ENCODE assay signal across 25 cellular contexts in the genomic region with DNA sequence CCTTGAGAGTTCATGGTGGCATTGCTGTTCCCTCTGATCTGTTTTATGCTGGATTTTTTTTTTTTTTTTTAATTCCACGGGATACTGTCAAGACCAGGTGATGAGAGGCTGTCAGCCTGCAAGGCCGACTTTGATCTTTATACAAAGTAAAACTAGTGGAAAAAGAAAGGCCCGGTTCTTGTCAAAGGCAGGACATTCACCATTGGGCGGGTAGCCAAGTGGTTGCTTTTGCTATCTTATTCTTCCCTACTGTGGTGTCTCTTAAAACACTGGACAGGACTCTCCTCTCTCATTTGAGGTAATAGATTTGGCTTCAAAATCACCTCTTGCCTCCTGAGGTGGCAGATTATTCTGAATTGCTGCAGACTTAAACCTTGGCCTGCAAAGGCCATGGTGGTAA.
"Had no signal": no experiment of that assay in that cellular context is flagged by ENCODE, and none has a peak within 500 bp of the region (broad histone marks: within the 10 kb centered on the region; RNA-seq: fewer than 3 reads in every experiment).

No MANE protein-coding gene starts in this region.

- H3K27ac Mint-ChIP-seq: mesothelial cell of epicardium; natural killer cell; stimulated activated effector memory CD8-positive, alpha-beta T cell treated with anti-CD3 and anti-CD28 coated beads, Interleukin-12 subunit alpha, Interleukin-12 subunit beta, amount 100 ng/mL, for 72 hours; stimulated activated naive CD8-positive, alpha-beta T cell treated with anti-CD3 and anti-CD28 coated beads, Interleukin-15, Interleukin-2, amounts not matched to agents 100 ng/mL and 50 ng/mL, for 24 hours had no signal

- H3K4me1 Mint-ChIP-seq: neural crest cell; stimulated activated effector memory CD8-positive, alpha-beta T cell treated with anti-CD3 and anti-CD28 coated beads, Interleukin-12 subunit alpha, Interleukin-12 subunit beta, amount 100 ng/mL, for 72 hours had no signal

- H3K9me3 Mint-ChIP-seq: mesothelial cell of epicardium; naive B cell; natural killer cell; stimulated activated effector memory CD8-positive, alpha-beta T cell treated with anti-CD3 and anti-CD28 coated beads, Interleukin-12 subunit alpha, Interleukin-12 subunit beta, amount 100 ng/mL, for 72 hours; stimulated activated naive CD8-positive, alpha-beta T cell treated with anti-CD3 and anti-CD28 coated beads, Interleukin-15, Interleukin-2, amounts not matched to agents 100 ng/mL and 50 ng/mL, for 24 hours had no signal

- H3K4me3 Mint-ChIP-seq: mesothelial cell of epicardium; naive B cell; natural killer cell; neural crest cell; stimulated activated effector memory CD8-positive, alpha-beta T cell treated with anti-CD3 and anti-CD28 coated beads, Interleukin-12 subunit alpha, Interleukin-12 subunit beta, amount 100 ng/mL, for 72 hours; stimulated activated naive CD8-positive, alpha-beta T cell treated with anti-CD3 and anti-CD28 coated beads, Interleukin-15, Interleukin-2, amounts not matched to agents 100 ng/mL and 50 ng/mL, for 24 hours had no signal

- H3K4me1 ChIP-seq: pancreas, sigmoid colon, suprapubic skin, tibial artery, upper lobe of right lung had no signal

- H3K27me3 Mint-ChIP-seq: naive B cell; stimulated activated naive CD8-positive, alpha-beta T cell treated with anti-CD3 and anti-CD28 coated beads, Interleukin-15, Interleukin-2, amounts not matched to agents 100 ng/mL and 50 ng/mL, for 24 hours had no signal

- DNase-seq: islet precursor cell; mesendoderm; naive B cell; natural killer cell; nucleus accumbens; pancreas; posterior cingulate gyrus; retina; sigmoid colon; small intestine; spleen; stimulated activated CD4-positive, alpha-beta T cell treated with anti-CD3 and anti-CD28 coated beads, Interleukin-4, amount 100 ng/mL, for 24 hours; stimulated activated naive CD4-positive, alpha-beta T cell; tibial artery; trophoblast cell; upper lobe of right lung had no signal

- H3K9me3 ChIP-seq: pancreas, prostate gland, sigmoid colon, spleen, suprapubic skin, thoracic aorta, tibial artery, upper lobe of right lung had no signal

- H3K27me3 ChIP-seq: pancreas, sigmoid colon, spleen, suprapubic skin, tibial artery, upper lobe of right lung had no signal

- H3K27ac ChIP-seq: pancreas, prostate gland, sigmoid colon, spleen, suprapubic skin, thoracic aorta, tibial artery, upper lobe of right lung had no signal

- H3K4me3 ChIP-seq: lung, pancreas, prostate gland, sigmoid colon, spleen, suprapubic skin, thoracic aorta, tibial artery, upper lobe of right lung had no signal

- H3K36me3 ChIP-seq: pancreas, prostate gland, sigmoid colon, upper lobe of right lung had no signal

- ATAC-seq: left lobe of liver; natural killer cell; stimulated activated effector memory CD8-positive, alpha-beta T cell treated with anti-CD3 and anti-CD28 coated beads, Interleukin-12 subunit alpha, Interleukin-12 subunit beta, amount 100 ng/mL, for 72 hours; upper lobe of right lung had no signal
